Comparison of ENCODE assay signal across 28 cellular contexts in genomic region chr2:189481071-189481470, GRCh38.
"Had no signal": no experiment of that assay in that cellular context is flagged by ENCODE, and none has a peak within 500 bp of the region (broad histone marks: within the 10 kb centered on the region; RNA-seq: fewer than 3 reads in every experiment).

No MANE protein-coding gene starts in this region.

- H3K27me3 ChIP-seq: neural progenitor cell, ovary, right lobe of liver, sigmoid colon, stomach, thyroid gland, tibial nerve, upper lobe of left lung, vagina had no signal

- H3K4me1 Mint-ChIP-seq: natural killer cell; neural progenitor cell; stimulated activated effector memory CD8-positive, alpha-beta T cell treated with anti-CD3 and anti-CD28 coated beads, Interleukin-12 subunit alpha, Interleukin-12 subunit beta, amount 100 ng/mL, for 72 hours had no signal

- H3K9me3 ChIP-seq: ovary, psoas muscle, right lobe of liver, sigmoid colon, stomach, thoracic aorta, thyroid gland, tibial nerve, upper lobe of left lung, vagina had no signal

- H3K4me2 ChIP-seq: neural progenitor cell had no signal

- H2AFZ ChIP-seq: neural progenitor cell, parathyroid adenoma had no signal

- H3K79me2 ChIP-seq: parathyroid adenoma had no signal

- H3K27ac ChIP-seq: neural progenitor cell, ovary, parathyroid adenoma, psoas muscle, right lobe of liver, sigmoid colon, stomach, thoracic aorta, thyroid gland, tibial nerve, upper lobe of left lung, vagina had no signal

- H3K36me3 ChIP-seq: ovary, right lobe of liver, thoracic aorta had no signal

- H3K27ac Mint-ChIP-seq: natural killer cell; nephron; neural progenitor cell; progenitor cell of endocrine pancreas; stimulated activated effector memory CD8-positive, alpha-beta T cell treated with anti-CD3 and anti-CD28 coated beads, Interleukin-12 subunit alpha, Interleukin-12 subunit beta, amount 100 ng/mL, for 72 hours; stimulated activated naive B cell treated with anti-CD40 and anti-IgM and Interleukin-4, amounts not matched to agents 10 μg/mL and 1 μg/mL and 100 μg/mL, for 72 hours; stimulated activated naive CD8-positive, alpha-beta T cell treated with anti-CD3 and anti-CD28 coated beads, Interleukin-15, Interleukin-2, amounts not matched to agents 100 ng/mL and 50 ng/mL, for 24 hours had no signal

- H3K9me3 Mint-ChIP-seq: natural killer cell; nephron; neural progenitor cell; stimulated activated effector memory CD8-positive, alpha-beta T cell treated with anti-CD3 and anti-CD28 coated beads, Interleukin-12 subunit alpha, Interleukin-12 subunit beta, amount 100 ng/mL, for 72 hours; stimulated activated naive B cell treated with anti-CD40 and anti-IgM and Interleukin-4, amounts not matched to agents 10 μg/mL and 1 μg/mL and 100 μg/mL, for 72 hours; stimulated activated naive CD8-positive, alpha-beta T cell treated with anti-CD3 and anti-CD28 coated beads, Interleukin-15, Interleukin-2, amounts not matched to agents 100 ng/mL and 50 ng/mL, for 24 hours had no signal

- H3K27me3 Mint-ChIP-seq: progenitor cell of endocrine pancreas; stimulated activated naive B cell treated with anti-CD40 and anti-IgM and Interleukin-4, amounts not matched to agents 10 μg/mL and 1 μg/mL and 100 μg/mL, for 72 hours; stimulated activated naive CD8-positive, alpha-beta T cell treated with anti-CD3 and anti-CD28 coated beads, Interleukin-15, Interleukin-2, amounts not matched to agents 100 ng/mL and 50 ng/mL, for 24 hours had no signal

- H3K4me1 ChIP-seq: neural progenitor cell, sigmoid colon, stomach, thyroid gland, tibial nerve, upper lobe of left lung, vagina had no signal

- H3K36me3 Mint-ChIP-seq: natural killer cell had no signal

- H3K9ac ChIP-seq: neural progenitor cell, parathyroid adenoma had no signal

- FAIRE-seq: small intestine, urothelium cell line had no signal

- DNase-seq: natural killer cell; occipital lobe; ovary; posterior cingulate gyrus; psoas muscle; right cardiac atrium; right lobe of liver; sigmoid colon; small intestine; stimulated activated CD4-positive, alpha-beta T cell treated with anti-CD3 and anti-CD28 coated beads, Interleukin-15, amount 100 ng/mL, for 24 hours; stimulated activated CD4-positive, alpha-beta T cell treated with anti-CD3 and anti-CD28 coated beads, Interleukin-2, amount 100 ng/mL, for 24 hours; stimulated activated CD4-positive, alpha-beta T cell treated with anti-CD3 and anti-CD28 coated beads, Interleukin-2, amount 100 ng/mL, for 48 hours; stimulated activated CD4-positive, alpha-beta T cell treated with anti-CD3 and anti-CD28 coated beads, Interleukin-4, amount 100 ng/mL, for 24 hours; stimulated activated naive B cell treated with anti-CD40 and anti-IgM and Interleukin-4, amounts not matched to agents 10 μg/mL and 1 μg/mL and 100 μg/mL, for 72 hours; stimulated activated naive CD4-positive, alpha-beta T cell treated with Interleukin-2 at 50 U/mL for 16 hours; stomach; thyroid gland; upper lobe of left lung had no signal

- H3K4me3 ChIP-seq: neural progenitor cell, ovary, psoas muscle, right lobe of liver, sigmoid colon, stomach, thoracic aorta, thyroid gland, tibial nerve, upper lobe of left lung, vagina had no signal

- H3K4me3 Mint-ChIP-seq: natural killer cell; nephron; neural progenitor cell; stimulated activated effector memory CD8-positive, alpha-beta T cell treated with anti-CD3 and anti-CD28 coated beads, Interleukin-12 subunit alpha, Interleukin-12 subunit beta, amount 100 ng/mL, for 72 hours; stimulated activated naive B cell treated with anti-CD40 and anti-IgM and Interleukin-4, amounts not matched to agents 10 μg/mL and 1 μg/mL and 100 μg/mL, for 72 hours; stimulated activated naive CD8-positive, alpha-beta T cell treated with anti-CD3 and anti-CD28 coated beads, Interleukin-15, Interleukin-2, amounts not matched to agents 100 ng/mL and 50 ng/mL, for 24 hours had no signal
